1 cellular context compared by ENCODE assay signal in the genomic region with DNA sequence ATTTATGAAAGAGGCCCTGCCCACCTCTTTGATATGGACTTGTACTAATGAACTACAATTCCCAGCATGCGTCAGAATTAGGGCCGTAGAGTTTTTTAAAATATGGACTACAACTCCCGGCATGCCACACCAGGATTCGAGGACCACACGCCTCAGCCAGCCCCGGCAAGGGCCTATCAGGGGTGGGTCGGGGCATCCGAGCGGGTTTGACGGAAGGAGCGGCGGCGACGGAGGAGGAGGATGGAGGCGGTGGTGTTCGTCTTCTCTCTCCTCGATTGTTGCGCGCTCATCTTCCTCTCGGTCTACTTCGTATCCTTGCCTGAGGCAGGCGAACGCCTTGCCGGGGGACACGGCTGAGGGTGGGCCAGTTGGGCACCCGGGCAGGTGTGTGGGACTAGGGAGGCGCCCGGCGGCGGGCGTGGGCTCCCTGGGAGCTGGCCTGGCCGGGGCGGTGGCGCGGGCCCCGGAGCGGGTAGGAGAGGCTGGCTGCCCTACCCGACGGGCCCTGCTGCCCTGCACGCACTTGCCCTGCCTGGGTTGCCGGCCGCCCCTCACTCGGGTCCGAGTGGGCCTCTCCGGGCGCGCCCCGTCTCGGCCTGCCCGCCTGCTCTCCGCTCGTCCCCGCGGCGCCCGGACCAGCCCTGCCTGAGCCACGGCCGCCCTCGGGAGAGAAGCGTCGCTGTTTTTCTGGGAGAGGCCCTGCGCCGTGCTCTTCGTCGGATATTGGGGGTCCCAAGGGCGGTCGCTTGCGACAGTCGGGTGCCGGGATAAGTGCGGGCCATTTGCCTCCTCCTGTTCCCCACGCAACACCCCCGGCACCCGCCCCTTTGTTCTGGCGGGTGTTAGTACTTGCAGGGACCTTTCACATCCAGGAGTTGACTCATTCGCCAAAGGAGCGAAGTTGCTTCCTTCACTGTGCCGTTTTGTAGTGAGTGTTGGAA.
TF ChIP-seq lines count a peak whose summit lies in the region.

A gene (plus strand): TSS at position 195 of the 941 bp plus-strand sequence. CDS start 46 bp downstream, at position 241.

TF ChIP-seq in HepG2, 621 proteins besides CTCF, POLR2A, EP300 and RAD21 (continued from another document and continues in another):
- TF ChIP-seq, protein P1, sequence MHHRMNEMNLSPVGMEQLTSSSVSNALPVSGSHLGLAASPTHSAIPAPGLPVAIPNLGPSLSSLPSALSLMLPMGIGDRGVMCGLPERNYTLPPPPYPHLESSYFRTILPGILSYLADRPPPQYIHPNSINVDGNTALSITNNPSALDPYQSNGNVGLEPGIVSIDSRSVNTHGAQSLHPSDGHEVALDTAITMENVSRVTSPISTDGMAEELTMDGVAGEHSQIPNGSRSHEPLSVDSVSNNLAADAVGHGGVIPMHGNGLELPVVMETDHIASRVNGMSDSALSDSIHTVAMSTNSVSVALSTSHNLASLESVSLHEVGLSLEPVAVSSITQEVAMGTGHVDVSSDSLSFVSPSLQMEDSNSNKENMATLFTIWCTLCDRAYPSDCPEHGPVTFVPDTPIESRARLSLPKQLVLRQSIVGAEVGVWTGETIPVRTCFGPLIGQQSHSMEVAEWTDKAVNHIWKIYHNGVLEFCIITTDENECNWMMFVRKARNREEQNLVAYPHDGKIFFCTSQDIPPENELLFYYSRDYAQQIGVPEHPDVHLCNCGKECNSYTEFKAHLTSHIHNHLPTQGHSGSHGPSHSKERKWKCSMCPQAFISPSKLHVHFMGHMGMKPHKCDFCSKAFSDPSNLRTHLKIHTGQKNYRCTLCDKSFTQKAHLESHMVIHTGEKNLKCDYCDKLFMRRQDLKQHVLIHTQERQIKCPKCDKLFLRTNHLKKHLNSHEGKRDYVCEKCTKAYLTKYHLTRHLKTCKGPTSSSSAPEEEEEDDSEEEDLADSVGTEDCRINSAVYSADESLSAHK (CRISPR knock-in tag; IDR thresholded peaks at IDR 0.05; ENCODE audit: borderline replicate concordance) = no peak
- peak; percentile 78; the same call in 1 of the 2 replicates for TF ChIP-seq ZNF317 (CRISPR knock-in tag; IDR thresholded peaks at IDR 0.05)
- TF ChIP-seq, protein P2, sequence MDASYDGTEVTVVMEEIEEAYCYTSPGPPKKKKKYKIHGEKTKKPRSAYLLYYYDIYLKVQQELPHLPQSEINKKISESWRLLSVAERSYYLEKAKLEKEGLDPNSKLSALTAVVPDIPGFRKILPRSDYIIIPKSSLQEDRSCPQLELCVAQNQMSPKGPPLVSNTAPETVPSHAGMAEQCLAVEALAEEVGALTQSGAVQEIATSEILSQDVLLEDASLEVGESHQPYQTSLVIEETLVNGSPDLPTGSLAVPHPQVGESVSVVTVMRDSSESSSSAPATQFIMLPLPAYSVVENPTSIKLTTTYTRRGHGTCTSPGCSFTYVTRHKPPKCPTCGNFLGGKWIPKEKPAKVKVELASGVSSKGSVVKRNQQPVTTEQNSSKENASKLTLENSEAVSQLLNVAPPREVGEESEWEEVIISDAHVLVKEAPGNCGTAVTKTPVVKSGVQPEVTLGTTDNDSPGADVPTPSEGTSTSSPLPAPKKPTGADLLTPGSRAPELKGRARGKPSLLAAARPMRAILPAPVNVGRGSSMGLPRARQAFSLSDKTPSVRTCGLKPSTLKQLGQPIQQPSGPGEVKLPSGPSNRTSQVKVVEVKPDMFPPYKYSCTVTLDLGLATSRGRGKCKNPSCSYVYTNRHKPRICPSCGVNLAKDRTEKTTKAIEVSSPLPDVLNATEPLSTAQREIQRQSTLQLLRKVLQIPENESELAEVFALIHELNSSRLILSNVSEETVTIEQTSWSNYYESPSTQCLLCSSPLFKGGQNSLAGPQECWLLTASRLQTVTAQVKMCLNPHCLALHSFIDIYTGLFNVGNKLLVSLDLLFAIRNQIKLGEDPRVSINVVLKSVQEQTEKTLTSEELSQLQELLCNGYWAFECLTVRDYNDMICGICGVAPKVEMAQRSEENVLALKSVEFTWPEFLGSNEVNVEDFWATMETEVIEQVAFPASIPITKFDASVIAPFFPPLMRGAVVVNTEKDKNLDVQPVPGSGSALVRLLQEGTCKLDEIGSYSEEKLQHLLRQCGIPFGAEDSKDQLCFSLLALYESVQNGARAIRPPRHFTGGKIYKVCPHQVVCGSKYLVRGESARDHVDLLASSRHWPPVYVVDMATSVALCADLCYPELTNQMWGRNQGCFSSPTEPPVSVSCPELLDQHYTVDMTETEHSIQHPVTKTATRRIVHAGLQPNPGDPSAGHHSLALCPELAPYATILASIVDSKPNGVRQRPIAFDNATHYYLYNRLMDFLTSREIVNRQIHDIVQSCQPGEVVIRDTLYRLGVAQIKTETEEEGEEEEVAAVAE (CRISPR knock-in tag; IDR thresholded peaks at IDR 0.05; ENCODE audit: borderline replicate concordance) = peak; percentile 77; the same call in 1 of the 2 replicates
- no peak for TF ChIP-seq SP5 (CRISPR knock-in tag; IDR thresholded peaks at IDR 0.05; ENCODE audit: borderline replicate concordance, low read depth)
- no peak for TF ChIP-seq JUNB (CRISPR knock-in tag; IDR thresholded peaks at IDR 0.05; ENCODE audit: borderline replicate concordance)
- TF ChIP-seq, protein P3, sequence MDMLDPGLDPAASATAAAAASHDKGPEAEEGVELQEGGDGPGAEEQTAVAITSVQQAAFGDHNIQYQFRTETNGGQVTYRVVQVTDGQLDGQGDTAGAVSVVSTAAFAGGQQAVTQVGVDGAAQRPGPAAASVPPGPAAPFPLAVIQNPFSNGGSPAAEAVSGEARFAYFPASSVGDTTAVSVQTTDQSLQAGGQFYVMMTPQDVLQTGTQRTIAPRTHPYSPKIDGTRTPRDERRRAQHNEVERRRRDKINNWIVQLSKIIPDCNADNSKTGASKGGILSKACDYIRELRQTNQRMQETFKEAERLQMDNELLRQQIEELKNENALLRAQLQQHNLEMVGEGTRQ (IDR thresholded peaks at IDR 0.05; ENCODE audit: low read depth, low read length) = no peak
- TF ChIP-seq, protein P3 (CRISPR knock-in tag; IDR thresholded peaks at IDR 0.05; ENCODE audit: borderline replicate concordance) = no peak
- TF ChIP-seq TBP (CRISPR knock-in tag; IDR thresholded peaks at IDR 0.05) = 0 out of 2 replicates have a peak, but pooled peaks have one; percentile 41
- TF ChIP-seq, protein P4, sequence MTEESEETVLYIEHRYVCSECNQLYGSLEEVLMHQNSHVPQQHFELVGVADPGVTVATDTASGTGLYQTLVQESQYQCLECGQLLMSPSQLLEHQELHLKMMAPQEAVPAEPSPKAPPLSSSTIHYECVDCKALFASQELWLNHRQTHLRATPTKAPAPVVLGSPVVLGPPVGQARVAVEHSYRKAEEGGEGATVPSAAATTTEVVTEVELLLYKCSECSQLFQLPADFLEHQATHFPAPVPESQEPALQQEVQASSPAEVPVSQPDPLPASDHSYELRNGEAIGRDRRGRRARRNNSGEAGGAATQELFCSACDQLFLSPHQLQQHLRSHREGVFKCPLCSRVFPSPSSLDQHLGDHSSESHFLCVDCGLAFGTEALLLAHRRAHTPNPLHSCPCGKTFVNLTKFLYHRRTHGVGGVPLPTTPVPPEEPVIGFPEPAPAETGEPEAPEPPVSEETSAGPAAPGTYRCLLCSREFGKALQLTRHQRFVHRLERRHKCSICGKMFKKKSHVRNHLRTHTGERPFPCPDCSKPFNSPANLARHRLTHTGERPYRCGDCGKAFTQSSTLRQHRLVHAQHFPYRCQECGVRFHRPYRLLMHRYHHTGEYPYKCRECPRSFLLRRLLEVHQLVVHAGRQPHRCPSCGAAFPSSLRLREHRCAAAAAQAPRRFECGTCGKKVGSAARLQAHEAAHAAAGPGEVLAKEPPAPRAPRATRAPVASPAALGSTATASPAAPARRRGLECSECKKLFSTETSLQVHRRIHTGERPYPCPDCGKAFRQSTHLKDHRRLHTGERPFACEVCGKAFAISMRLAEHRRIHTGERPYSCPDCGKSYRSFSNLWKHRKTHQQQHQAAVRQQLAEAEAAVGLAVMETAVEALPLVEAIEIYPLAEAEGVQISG (CRISPR knock-in tag; IDR thresholded peaks at IDR 0.05) = peak; percentile 97
- no peak for TF ChIP-seq JUN (CRISPR knock-in tag; IDR thresholded peaks at IDR 0.05)
- no peak for TF ChIP-seq BCL6 (CRISPR knock-in tag; IDR thresholded peaks at IDR 0.05)
- TF ChIP-seq SIX1 (CRISPR knock-in tag; IDR thresholded peaks at IDR 0.05; ENCODE audit: borderline replicate concordance) = no peak
- TF ChIP-seq, protein P5, sequence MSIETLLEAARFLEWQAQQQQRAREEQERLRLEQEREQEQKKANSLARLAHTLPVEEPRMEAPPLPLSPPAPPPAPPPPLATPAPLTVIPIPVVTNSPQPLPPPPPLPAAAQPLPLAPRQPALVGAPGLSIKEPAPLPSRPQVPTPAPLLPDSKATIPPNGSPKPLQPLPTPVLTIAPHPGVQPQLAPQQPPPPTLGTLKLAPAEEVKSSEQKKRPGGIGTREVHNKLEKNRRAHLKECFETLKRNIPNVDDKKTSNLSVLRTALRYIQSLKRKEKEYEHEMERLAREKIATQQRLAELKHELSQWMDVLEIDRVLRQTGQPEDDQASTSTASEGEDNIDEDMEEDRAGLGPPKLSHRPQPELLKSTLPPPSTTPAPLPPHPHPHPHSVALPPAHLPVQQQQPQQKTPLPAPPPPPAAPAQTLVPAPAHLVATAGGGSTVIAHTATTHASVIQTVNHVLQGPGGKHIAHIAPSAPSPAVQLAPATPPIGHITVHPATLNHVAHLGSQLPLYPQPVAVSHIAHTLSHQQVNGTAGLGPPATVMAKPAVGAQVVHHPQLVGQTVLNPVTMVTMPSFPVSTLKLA (IDR thresholded peaks at IDR 0.05) = no peak
- TF ChIP-seq ZNF709 (CRISPR knock-in tag; IDR thresholded peaks at IDR 0.05) = peak; percentile 57; the same call in 1 of the 2 replicates
- TF ChIP-seq NFIB (CRISPR knock-in tag; IDR thresholded peaks at IDR 0.05; ENCODE audit: borderline replicate concordance) = no peak
- TF ChIP-seq THYN1 (CRISPR knock-in tag; IDR thresholded peaks at IDR 0.05; ENCODE audit: borderline replicate concordance, low read depth) = no peak
- TF ChIP-seq, protein P6, sequence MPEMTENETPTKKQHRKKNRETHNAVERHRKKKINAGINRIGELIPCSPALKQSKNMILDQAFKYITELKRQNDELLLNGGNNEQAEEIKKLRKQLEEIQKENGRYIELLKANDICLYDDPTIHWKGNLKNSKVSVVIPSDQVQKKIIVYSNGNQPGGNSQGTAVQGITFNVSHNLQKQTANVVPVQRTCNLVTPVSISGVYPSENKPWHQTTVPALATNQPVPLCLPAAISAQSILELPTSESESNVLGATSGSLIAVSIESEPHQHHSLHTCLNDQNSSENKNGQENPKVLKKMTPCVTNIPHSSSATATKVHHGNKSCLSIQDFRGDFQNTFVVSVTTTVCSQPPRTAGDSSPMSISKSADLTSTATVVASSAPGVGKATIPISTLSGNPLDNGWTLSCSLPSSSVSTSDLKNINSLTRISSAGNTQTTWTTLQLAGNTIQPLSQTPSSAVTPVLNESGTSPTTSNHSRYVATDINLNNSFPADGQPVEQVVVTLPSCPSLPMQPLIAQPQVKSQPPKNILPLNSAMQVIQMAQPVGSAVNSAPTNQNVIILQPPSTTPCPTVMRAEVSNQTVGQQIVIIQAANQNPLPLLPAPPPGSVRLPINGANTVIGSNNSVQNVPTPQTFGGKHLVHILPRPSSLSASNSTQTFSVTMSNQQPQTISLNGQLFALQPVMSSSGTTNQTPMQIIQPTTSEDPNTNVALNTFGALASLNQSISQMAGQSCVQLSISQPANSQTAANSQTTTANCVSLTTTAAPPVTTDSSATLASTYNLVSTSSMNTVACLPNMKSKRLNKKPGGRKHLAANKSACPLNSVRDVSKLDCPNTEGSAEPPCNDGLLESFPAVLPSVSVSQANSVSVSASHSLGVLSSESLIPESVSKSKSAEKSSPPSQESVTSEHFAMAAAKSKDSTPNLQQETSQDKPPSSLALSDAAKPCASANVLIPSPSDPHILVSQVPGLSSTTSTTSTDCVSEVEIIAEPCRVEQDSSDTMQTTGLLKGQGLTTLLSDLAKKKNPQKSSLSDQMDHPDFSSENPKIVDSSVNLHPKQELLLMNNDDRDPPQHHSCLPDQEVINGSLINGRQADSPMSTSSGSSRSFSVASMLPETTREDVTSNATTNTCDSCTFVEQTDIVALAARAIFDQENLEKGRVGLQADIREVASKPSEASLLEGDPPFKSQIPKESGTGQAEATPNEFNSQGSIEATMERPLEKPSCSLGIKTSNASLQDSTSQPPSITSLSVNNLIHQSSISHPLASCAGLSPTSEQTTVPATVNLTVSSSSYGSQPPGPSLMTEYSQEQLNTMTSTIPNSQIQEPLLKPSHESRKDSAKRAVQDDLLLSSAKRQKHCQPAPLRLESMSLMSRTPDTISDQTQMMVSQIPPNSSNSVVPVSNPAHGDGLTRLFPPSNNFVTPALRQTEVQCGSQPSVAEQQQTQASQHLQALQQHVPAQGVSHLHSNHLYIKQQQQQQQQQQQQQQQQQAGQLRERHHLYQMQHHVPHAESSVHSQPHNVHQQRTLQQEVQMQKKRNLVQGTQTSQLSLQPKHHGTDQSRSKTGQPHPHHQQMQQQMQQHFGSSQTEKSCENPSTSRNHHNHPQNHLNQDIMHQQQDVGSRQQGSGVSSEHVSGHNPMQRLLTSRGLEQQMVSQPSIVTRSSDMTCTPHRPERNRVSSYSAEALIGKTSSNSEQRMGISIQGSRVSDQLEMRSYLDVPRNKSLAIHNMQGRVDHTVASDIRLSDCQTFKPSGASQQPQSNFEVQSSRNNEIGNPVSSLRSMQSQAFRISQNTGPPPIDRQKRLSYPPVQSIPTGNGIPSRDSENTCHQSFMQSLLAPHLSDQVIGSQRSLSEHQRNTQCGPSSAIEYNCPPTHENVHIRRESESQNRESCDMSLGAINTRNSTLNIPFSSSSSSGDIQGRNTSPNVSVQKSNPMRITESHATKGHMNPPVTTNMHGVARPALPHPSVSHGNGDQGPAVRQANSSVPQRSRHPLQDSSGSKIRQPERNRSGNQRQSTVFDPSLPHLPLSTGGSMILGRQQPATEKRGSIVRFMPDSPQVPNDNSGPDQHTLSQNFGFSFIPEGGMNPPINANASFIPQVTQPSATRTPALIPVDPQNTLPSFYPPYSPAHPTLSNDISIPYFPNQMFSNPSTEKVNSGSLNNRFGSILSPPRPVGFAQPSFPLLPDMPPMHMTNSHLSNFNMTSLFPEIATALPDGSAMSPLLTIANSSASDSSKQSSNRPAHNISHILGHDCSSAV (CRISPR knock-in tag; IDR thresholded peaks at IDR 0.05; ENCODE audit: borderline replicate concordance) = no peak
- TF ChIP-seq ZSCAN20 (CRISPR knock-in tag; IDR thresholded peaks at IDR 0.05; ENCODE audit: borderline replicate concordance) = no peak
- TF ChIP-seq, protein P7, sequence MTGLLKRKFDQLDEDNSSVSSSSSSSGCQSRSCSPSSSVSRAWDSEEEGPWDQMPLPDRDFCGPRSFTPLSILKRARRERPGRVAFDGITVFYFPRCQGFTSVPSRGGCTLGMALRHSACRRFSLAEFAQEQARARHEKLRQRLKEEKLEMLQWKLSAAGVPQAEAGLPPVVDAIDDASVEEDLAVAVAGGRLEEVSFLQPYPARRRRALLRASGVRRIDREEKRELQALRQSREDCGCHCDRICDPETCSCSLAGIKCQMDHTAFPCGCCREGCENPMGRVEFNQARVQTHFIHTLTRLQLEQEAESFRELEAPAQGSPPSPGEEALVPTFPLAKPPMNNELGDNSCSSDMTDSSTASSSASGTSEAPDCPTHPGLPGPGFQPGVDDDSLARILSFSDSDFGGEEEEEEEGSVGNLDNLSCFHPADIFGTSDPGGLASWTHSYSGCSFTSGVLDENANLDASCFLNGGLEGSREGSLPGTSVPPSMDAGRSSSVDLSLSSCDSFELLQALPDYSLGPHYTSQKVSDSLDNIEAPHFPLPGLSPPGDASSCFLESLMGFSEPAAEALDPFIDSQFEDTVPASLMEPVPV (CRISPR knock-in tag; IDR thresholded peaks at IDR 0.05) = no peak
